20 cellular contexts compared by ENCODE assay signal in the genomic region with DNA sequence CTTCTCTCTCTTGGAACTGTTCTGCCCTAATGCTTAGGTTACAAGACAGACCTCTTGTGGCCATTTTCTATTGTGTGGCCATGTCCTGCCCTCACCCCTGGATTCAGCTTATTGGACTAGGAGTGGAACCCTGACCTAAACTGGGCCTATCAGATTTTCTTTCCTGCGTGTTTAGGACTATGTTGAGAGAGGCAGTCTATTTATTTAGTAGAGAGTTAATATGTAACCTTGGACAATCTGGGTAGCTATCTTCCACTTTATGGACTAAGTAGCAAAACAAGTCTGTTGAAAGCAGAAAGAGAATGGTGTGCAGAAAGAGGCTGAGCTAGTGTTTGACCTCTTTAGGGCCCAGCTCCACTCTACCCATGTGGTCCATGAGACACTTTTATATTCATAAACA.
DNase-seq lines count a peak whose midpoint lies in the region; ATAC-seq and TF ChIP-seq lines count a peak whose summit lies in the region.
"Had no signal": no experiment of that assay in that cellular context is flagged by ENCODE, and none has a peak within 500 bp of the region (broad histone marks: within the 10 kb centered on the region; RNA-seq: fewer than 3 reads in every experiment).

No MANE protein-coding gene starts in this region.

- intact Hi-C loops in right lobe of liver (cut with DNase I) = no loop called here

- H2AFZ ChIP-seq in hepatocyte = no peak overlapping the region

- no peaks in the 10 kb centered on the region for H3K27me3 ChIP-seq in hepatocyte
- no peaks in the 10 kb centered on the region for H3K27me3 ChIP-seq in right lobe of liver
- no peaks in the 10 kb centered on the region for H3K27me3 ChIP-seq in tibial nerve
- H3K27me3 ChIP-seq: BE2C had no signal

- H3K79me2 ChIP-seq in hepatocyte = no peaks in the 10 kb centered on the region

- H3K36me3 ChIP-seq in hepatocyte (replicated peaks; ENCODE audit: insufficient read depth, low read depth) (no peaks in the 10 kb centered on the region), right lobe of liver (no peaks in the 10 kb centered on the region), tibial nerve (no peaks in the 10 kb centered on the region)
- H3K36me3 ChIP-seq: BE2C had no signal

- no peak for TF ChIP-seq CTCF in hepatocyte (IDR thresholded peaks at IDR 0.05; ENCODE audit: poor library complexity)
- no peak for TF ChIP-seq CTCF in right lobe of liver (IDR thresholded peaks at IDR 0.05)
- no peak for TF ChIP-seq CTCF in tibial nerve (IDR thresholded peaks at IDR 0.05)

- H3K9me2 ChIP-seq in hepatocyte (replicated peaks; ENCODE audit: insufficient read depth) = no peaks in the 10 kb centered on the region

- no peaks in the 10 kb centered on the region for H4K20me1 ChIP-seq in hepatocyte (ENCODE audit: insufficient read depth, poor library complexity, severe bottlenecking)

- no peak overlapping the region for H3K4me3 ChIP-seq in hepatocyte
- no peak overlapping the region for H3K4me3 ChIP-seq in right lobe of liver
- no peak overlapping the region for H3K4me3 ChIP-seq in tibial nerve
- H3K4me3 ChIP-seq: K562 had no signal

- H3K4me2 ChIP-seq in hepatocyte = no peak overlapping the region

- peaks cover 6% of the 10 kb centered on the region for H3K4me1 ChIP-seq in hepatocyte (ENCODE audit: insufficient read depth)
- peaks cover 0 to 11% (median 0%) of the 10 kb centered on the region in 4 donors for H3K4me1 ChIP-seq in right lobe of liver
- H3K4me1 ChIP-seq in tibial nerve = no peaks in the 10 kb centered on the region
- H3K4me1 ChIP-seq: BE2C had no signal

- peak; percentile 58 to 62 (median 61) for ATAC-seq in right lobe of liver
- ATAC-seq in HG03280 (IDR thresholded peaks at IDR 0.05; ENCODE audit: unreplicated experiment) = no peak
- ATAC-seq: HCT116, K562 had no signal

- DNase-seq in DMS53 treated with DMSO at 0.1 percent for 48 hours (lab: John Stamatoyannopoulos, UW; ENCODE audit: unreplicated experiment) (peak; percentile 81), hepatocyte (ENCODE audit: low spot score) (peak; percentile 8), right lobe of liver (no peak), tibial nerve (ENCODE audit: low spot score in 2 of 2) (no peak), NCI-H2171 treated with DMSO at 0.1 percent for 48 hours (lab: John Stamatoyannopoulos, UW) (no peak)
- DNase-seq: ACHN; BE2C; C1 segment of cervical spinal cord; CD4-positive, CD25-positive, alpha-beta regulatory T cell; CD8-positive, alpha-beta memory T cell; COR-L47; DMS79 treated with DMSO at 0.1 percent for 48 hours; GF-D8; GOT3; H7; HFFc6; IMR-90 had no signal

- TF ChIP-seq EP300 in tibial nerve (IDR thresholded peaks at IDR 0.05) = no peak

- TF ChIP-seq POLR2A in right lobe of liver (IDR thresholded peaks at IDR 0.05) (no peak), tibial nerve (IDR thresholded peaks at IDR 0.05) (no peak)

- H3K9me3 ChIP-seq in hepatocyte (ENCODE audit: low read depth) = no peaks in the 10 kb centered on the region
- no peaks in the 10 kb centered on the region for H3K9me3 ChIP-seq in right lobe of liver
- H3K9me3 ChIP-seq in tibial nerve = no peaks in the 10 kb centered on the region
- H3K9me3 ChIP-seq: BE2C had no signal

- 70% methylated on average over 1 of the region's 1 CpG for WGBS in hepatocyte (ENCODE audit: low lambda C conversion rate, missing lambda C conversion rate)
- 14% methylated on average over 1 of the region's 1 CpG for WGBS in right lobe of liver (ENCODE audit: insufficient coverage, low coverage, low lambda C conversion rate, missing lambda C conversion rate)
- WGBS in tibial nerve, 2 donors = 84 to 94% methylated on average over 1 of the region's 1 CpG

- peak overlapping the region; percentile 48 for H3K27ac ChIP-seq in hepatocyte
- no peak overlapping the region for H3K27ac ChIP-seq in right lobe of liver
- no peak overlapping the region for H3K27ac ChIP-seq in tibial nerve

Comparison
In these comparisons a context has a peak if more than half of its experiments do, and no peak if none do; other contexts are left out.
1. DNase-seq: peak in DMS53 treated with DMSO at 0.1 percent for 48 hours (single experiment) and hepatocyte (single experiment); none in right lobe of liver (0 of 3), tibial nerve (0 of 2) and NCI-H2171 treated with DMSO at 0.1 percent for 48 hours (single experiment).